ENCODE assay signal across 10 cellular contexts in the genomic region with DNA sequence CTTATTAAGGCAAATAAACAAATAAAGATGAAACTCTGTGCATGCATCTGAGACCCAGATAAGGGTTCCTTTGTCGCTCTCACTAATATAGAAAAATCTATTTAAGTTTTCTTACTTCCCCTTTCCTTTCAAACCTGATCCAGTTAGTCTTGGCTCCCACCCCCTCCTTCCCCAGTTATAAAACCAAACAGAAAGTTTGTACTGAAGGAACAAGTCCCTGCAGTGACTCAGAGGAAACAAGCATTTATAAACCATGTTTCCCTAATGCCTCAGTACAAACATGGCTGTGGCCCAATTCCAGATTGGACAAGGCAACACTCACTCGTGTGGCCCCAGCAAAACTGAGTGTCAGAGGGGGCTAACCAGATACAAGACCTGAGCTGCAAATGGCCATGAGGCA.
DNase-seq lines count a peak whose midpoint lies in the region; ATAC-seq and TF ChIP-seq lines count a peak whose summit lies in the region.
"Had no signal": no experiment of that assay in that cellular context is flagged by ENCODE, and none has a peak within 500 bp of the region (broad histone marks: within the 10 kb centered on the region; RNA-seq: fewer than 3 reads in every experiment).

No MANE protein-coding gene starts in this region.

- H3K9ac ChIP-seq in rectal smooth muscle tissue (ENCODE audit: low read length) = no peak overlapping the region

- peaks cover 9% of the 10 kb centered on the region for H3K4me1 ChIP-seq in rectal smooth muscle tissue (ENCODE audit: control insufficient read depth, insufficient read depth, low read length)

- no peaks in the 10 kb centered on the region for H3K27me3 ChIP-seq in rectal smooth muscle tissue (ENCODE audit: control insufficient read depth, insufficient read depth, low read length)

- peak overlapping the region; percentile 30 for H3K27ac ChIP-seq in rectal smooth muscle tissue (ENCODE audit: low read depth, low read length)

- peak; percentile 54 for ATAC-seq in HG03432 (IDR thresholded peaks at IDR 0.05; ENCODE audit: unreplicated experiment)
- no peak for ATAC-seq in HG03108 (IDR thresholded peaks at IDR 0.05; ENCODE audit: unreplicated experiment)

- H3K4me1 Mint-ChIP-seq in chondrocyte (ENCODE audit: low read depth) = peaks cover 36% of the 10 kb centered on the region

- TF ChIP-seq CTCF in chondrocyte (IDR thresholded peaks at IDR 0.05) = no peak

- H3K4me3 ChIP-seq in rectal smooth muscle tissue (ENCODE audit: low read length) = no peak overlapping the region

- peak overlapping the region; percentile 84 for H3K27ac Mint-ChIP-seq in chondrocyte (ENCODE audit: unreplicated experiment)

- peaks cover 4% of the 10 kb centered on the region for H3K36me3 Mint-ChIP-seq in chondrocyte (ENCODE audit: low read depth)

- H3K4me3 Mint-ChIP-seq in chondrocyte (ENCODE audit: unreplicated experiment) = no peak overlapping the region

- no peaks in the 10 kb centered on the region for H3K27me3 Mint-ChIP-seq in chondrocyte (ENCODE audit: low read depth)

- peak; percentile 24 for DNase-seq in GM03348 (ENCODE audit: low spot score)
- no peak for DNase-seq in chondrocyte (ENCODE audit: low spot score)
- no peak for DNase-seq in cerebellar cortex (ENCODE audit: low spot score)
- DNase-seq in NCI-H2029 (lab: John Stamatoyannopoulos, UW) = no peak
- DNase-seq in NCI-H69 (lab: John Stamatoyannopoulos, UW) = no peak
- DNase-seq: NCI-H526; stimulated activated CD4-positive, alpha-beta T cell treated with anti-CD3 and anti-CD28 coated beads, Interleukin-15, amount 100 ng/mL, for 24 hours had no signal

- H3K36me3 ChIP-seq in rectal smooth muscle tissue (ENCODE audit: control insufficient read depth, insufficient read depth, low read length) = no peaks in the 10 kb centered on the region

- peaks cover 12% of the 10 kb centered on the region for H3K9me3 Mint-ChIP-seq in chondrocyte (ENCODE audit: low read depth)
